In genomic region chr13:93231867-93232266, GRCh38 we compare ENCODE assay signal across 18 cellular contexts. TPM values are rescaled to one million over a fixed set of nuclear protein-coding genes. Genes with fewer than 3 reads are reported as not detected.
DNase-seq lines count a peak whose midpoint lies in the region; ATAC-seq and TF ChIP-seq lines count a peak whose summit lies in the region.
"Had no signal": no experiment of that assay in that cellular context is flagged by ENCODE, and none has a peak within 500 bp of the region (broad histone marks: within the 10 kb centered on the region; RNA-seq: fewer than 3 reads in every experiment).

No MANE protein-coding gene starts in this region.

- peak overlapping the region; percentile 65 for H3K27ac Mint-ChIP-seq in osteocyte (ENCODE audit: unreplicated experiment)
- H3K27ac Mint-ChIP-seq: B cell; CD4-positive, alpha-beta memory T cell had no signal

- no peaks in the 10 kb centered on the region for H3K27me3 Mint-ChIP-seq in osteocyte (ENCODE audit: unreplicated experiment)

- ATAC-seq in GM18873 (IDR thresholded peaks at IDR 0.05; ENCODE audit: low FRiP score, unreplicated experiment), result no peak
- ATAC-seq: GM12878, Right ventricle myocardium inferior had no signal

- 0 out of 2 replicates have a peak overlapping the region, but pooled peaks have one; percentile 12 for H3K27ac ChIP-seq in ACC112 (ENCODE audit: low read depth, low read length)

- H3K36me3 ChIP-seq in ACC112 (ENCODE audit: insufficient read depth, low read length) (no peaks in the 10 kb centered on the region), adipocyte (ENCODE audit: control insufficient read depth, insufficient read depth, low read length, severe bottlenecking) (no peaks in the 10 kb centered on the region)

- peak overlapping the region; percentile 57 for H3K9ac ChIP-seq in adipocyte (ENCODE audit: low read length)

- H3K36me3 Mint-ChIP-seq in osteocyte (ENCODE audit: unreplicated experiment), result peaks cover 20% of the 10 kb centered on the region
- H3K36me3 Mint-ChIP-seq: CD4-positive, alpha-beta memory T cell had no signal

- TF ChIP-seq CTCF in osteocyte (IDR thresholded peaks at IDR 0.05), result no peak

- peaks cover 22% of the 10 kb centered on the region for H3K79me2 ChIP-seq in ACC112 (ENCODE audit: control insufficient read depth, insufficient read depth, low read length, unreplicated experiment)

- DNase-seq in adipocyte (ENCODE audit: low read depth) (no peak), left kidney (ENCODE audit: low read depth, low spot score) (peak; percentile 44), osteocyte (ENCODE audit: extremely low spot score, unreplicated experiment) (no peak), islet precursor cell (no peak), NCI-H748 (lab: John Stamatoyannopoulos, UW; ENCODE audit: unreplicated experiment) (no peak), CD1c-positive myeloid dendritic cell (ENCODE audit: extremely low spot score) (no peak)
- DNase-seq: CD4-positive, alpha-beta memory T cell; DMS79; HCEC 1CT; NCI-H1436; NCI-H2081 treated with DMSO at 0.1 percent for 48 hours; NCI-H2227 treated with DMSO at 0.1 percent for 48 hours; NCI-H526 treated with DMSO at 0.1 percent for 48 hours had no signal

- H3K4me3 ChIP-seq in ACC112 (ENCODE audit: low read depth, low read length), result no peak overlapping the region
- H3K4me3 ChIP-seq in adipocyte (ENCODE audit: low read length), result no peak overlapping the region
- H3K4me3 ChIP-seq: GM12878 had no signal

- H3K4me1 ChIP-seq in ACC112 (ENCODE audit: control insufficient read depth, insufficient read depth, low read length, unreplicated experiment) (peaks cover 34% of the 10 kb centered on the region), adipocyte (ENCODE audit: control insufficient read depth, insufficient read depth, low read length) (peaks cover 65% of the 10 kb centered on the region)

- H2AFZ ChIP-seq in ACC112 (ENCODE audit: low read length, unreplicated experiment), result no peak overlapping the region

- peaks cover 3% of the 10 kb centered on the region for H3K9me3 Mint-ChIP-seq in osteocyte (ENCODE audit: unreplicated experiment)

- peak overlapping the region; percentile 5 for H3K4me3 Mint-ChIP-seq in osteocyte (ENCODE audit: unreplicated experiment)
- H3K4me3 Mint-ChIP-seq: B cell; CD4-positive, alpha-beta memory T cell had no signal

- H3K27me3 ChIP-seq in ACC112 (ENCODE audit: insufficient read depth, low read length), result no peaks in the 10 kb centered on the region
- no peaks in the 10 kb centered on the region for H3K27me3 ChIP-seq in adipocyte (replicated peaks; ENCODE audit: control insufficient read depth, insufficient read depth, low read length)

- H3K4me1 Mint-ChIP-seq in osteocyte (ENCODE audit: unreplicated experiment), result peaks cover 50% of the 10 kb centered on the region
- H3K4me1 Mint-ChIP-seq: B cell had no signal

- no peaks in the 10 kb centered on the region for H3K9me3 ChIP-seq in adipocyte (ENCODE audit: control insufficient read depth, low read length)

RNA-seq across cellular contexts. Expression of gene GPC6, which starts 5.3 kb away (rescaled TPM):
- 125 and 128 TPM in 2 replicates for total RNA-seq in osteocyte
- total RNA-seq: B cell; CD4-positive, alpha-beta memory T cell; GM12878 had no signal
